Comparison of ENCODE assay signal across 3 cellular contexts in the genomic region with DNA sequence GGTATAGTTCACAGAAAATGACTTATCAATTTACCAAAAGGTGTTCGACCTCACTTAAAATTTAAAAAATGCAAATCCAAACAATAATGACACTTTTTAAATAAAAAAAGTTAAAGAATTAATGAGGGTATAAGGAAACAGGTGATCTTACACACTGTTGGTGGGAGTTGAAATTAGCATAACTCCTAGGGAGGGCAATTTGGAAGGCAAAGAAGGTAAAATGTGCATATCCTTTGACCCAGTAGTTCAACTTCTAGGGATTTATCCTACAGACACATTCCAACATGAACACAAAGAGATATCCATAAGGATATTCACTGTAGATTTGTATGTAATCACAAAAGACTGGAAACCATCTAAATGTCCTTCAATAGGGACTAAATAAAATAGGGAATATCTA.
TF ChIP-seq lines count a peak whose summit lies in the region.

No MANE protein-coding gene starts in this region.

TF ChIP-seq in GM23338, 12 proteins besides CTCF, POLR2A, EP300 and RAD21:
- TF ChIP-seq, protein P1, sequence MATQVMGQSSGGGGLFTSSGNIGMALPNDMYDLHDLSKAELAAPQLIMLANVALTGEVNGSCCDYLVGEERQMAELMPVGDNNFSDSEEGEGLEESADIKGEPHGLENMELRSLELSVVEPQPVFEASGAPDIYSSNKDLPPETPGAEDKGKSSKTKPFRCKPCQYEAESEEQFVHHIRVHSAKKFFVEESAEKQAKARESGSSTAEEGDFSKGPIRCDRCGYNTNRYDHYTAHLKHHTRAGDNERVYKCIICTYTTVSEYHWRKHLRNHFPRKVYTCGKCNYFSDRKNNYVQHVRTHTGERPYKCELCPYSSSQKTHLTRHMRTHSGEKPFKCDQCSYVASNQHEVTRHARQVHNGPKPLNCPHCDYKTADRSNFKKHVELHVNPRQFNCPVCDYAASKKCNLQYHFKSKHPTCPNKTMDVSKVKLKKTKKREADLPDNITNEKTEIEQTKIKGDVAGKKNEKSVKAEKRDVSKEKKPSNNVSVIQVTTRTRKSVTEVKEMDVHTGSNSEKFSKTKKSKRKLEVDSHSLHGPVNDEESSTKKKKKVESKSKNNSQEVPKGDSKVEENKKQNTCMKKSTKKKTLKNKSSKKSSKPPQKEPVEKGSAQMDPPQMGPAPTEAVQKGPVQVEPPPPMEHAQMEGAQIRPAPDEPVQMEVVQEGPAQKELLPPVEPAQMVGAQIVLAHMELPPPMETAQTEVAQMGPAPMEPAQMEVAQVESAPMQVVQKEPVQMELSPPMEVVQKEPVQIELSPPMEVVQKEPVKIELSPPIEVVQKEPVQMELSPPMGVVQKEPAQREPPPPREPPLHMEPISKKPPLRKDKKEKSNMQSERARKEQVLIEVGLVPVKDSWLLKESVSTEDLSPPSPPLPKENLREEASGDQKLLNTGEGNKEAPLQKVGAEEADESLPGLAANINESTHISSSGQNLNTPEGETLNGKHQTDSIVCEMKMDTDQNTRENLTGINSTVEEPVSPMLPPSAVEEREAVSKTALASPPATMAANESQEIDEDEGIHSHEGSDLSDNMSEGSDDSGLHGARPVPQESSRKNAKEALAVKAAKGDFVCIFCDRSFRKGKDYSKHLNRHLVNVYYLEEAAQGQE (IDR thresholded peaks at IDR 0.05; ENCODE audit: unreplicated experiment), result no peak
- peak; percentile 62 for TF ChIP-seq NANOG (IDR thresholded peaks at IDR 0.05; ENCODE audit: borderline replicate concordance)

TF ChIP-seq in WTC11, 78 proteins besides CTCF, POLR2A, EP300 and RAD21 (continued from another document):
- TF ChIP-seq, protein P2, sequence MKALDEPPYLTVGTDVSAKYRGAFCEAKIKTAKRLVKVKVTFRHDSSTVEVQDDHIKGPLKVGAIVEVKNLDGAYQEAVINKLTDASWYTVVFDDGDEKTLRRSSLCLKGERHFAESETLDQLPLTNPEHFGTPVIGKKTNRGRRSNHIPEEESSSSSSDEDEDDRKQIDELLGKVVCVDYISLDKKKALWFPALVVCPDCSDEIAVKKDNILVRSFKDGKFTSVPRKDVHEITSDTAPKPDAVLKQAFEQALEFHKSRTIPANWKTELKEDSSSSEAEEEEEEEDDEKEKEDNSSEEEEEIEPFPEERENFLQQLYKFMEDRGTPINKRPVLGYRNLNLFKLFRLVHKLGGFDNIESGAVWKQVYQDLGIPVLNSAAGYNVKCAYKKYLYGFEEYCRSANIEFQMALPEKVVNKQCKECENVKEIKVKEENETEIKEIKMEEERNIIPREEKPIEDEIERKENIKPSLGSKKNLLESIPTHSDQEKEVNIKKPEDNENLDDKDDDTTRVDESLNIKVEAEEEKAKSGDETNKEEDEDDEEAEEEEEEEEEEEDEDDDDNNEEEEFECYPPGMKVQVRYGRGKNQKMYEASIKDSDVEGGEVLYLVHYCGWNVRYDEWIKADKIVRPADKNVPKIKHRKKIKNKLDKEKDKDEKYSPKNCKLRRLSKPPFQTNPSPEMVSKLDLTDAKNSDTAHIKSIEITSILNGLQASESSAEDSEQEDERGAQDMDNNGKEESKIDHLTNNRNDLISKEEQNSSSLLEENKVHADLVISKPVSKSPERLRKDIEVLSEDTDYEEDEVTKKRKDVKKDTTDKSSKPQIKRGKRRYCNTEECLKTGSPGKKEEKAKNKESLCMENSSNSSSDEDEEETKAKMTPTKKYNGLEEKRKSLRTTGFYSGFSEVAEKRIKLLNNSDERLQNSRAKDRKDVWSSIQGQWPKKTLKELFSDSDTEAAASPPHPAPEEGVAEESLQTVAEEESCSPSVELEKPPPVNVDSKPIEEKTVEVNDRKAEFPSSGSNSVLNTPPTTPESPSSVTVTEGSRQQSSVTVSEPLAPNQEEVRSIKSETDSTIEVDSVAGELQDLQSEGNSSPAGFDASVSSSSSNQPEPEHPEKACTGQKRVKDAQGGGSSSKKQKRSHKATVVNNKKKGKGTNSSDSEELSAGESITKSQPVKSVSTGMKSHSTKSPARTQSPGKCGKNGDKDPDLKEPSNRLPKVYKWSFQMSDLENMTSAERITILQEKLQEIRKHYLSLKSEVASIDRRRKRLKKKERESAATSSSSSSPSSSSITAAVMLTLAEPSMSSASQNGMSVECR (CRISPR knock-in tag; IDR thresholded peaks at IDR 0.05; ENCODE audit: borderline replicate concordance), result no peak
- TF ChIP-seq ZNF121 (CRISPR knock-in tag; IDR thresholded peaks at IDR 0.05), result no peak
- TF ChIP-seq ZNF423 (CRISPR knock-in tag; IDR thresholded peaks at IDR 0.05), result no peak

TF ChIP-seq in endothelial cell of umbilical vein, 7 proteins besides CTCF, POLR2A, EP300 and RAD21 (continued from another document):
- TF ChIP-seq, protein P3, sequence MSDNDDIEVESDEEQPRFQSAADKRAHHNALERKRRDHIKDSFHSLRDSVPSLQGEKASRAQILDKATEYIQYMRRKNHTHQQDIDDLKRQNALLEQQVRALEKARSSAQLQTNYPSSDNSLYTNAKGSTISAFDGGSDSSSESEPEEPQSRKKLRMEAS (IDR thresholded peaks at IDR 0.05; ENCODE audit: insufficient read depth, insufficient read length), result no peak
- no peak for TF ChIP-seq JUN (IDR thresholded peaks at IDR 0.05; ENCODE audit: borderline replicate concordance, insufficient read depth, insufficient read length, low read depth)
